Comparison of ENCODE assay signal across 7 cellular contexts in genomic region chr3:152440243-152440642, GRCh38.
DNase-seq lines count a peak whose midpoint lies in the region; ATAC-seq, FAIRE-seq and TF ChIP-seq lines count a peak whose summit lies in the region.
"Not testable (repeated sequence)": the region's sequence is repeated elsewhere in the genome, so short reads cannot be mapped to it uniquely, and the experiment has no call there.

No MANE protein-coding gene starts in this region.

- not testable (repeated sequence) for H3K27me3 ChIP-seq in CD4-positive, alpha-beta T cell (ENCODE audit: control insufficient read depth, insufficient read depth, low read length); K562 (ENCODE audit: control insufficient read depth in 2 of 2, insufficient read depth in 2 of 2, low read length in 2 of 2)

- not testable (repeated sequence) for TF ChIP-seq EP300 in K562 (IDR thresholded peaks at IDR 0.05; ENCODE audit: low read length)

- ATAC-seq in CD4-positive, alpha-beta T cell (ENCODE audit: poor library complexity); activated CD4-positive, alpha-beta T cell treated with anti-CD3 and anti-CD28 coated beads for 36 hours; activated T-cell treated with anti-CD3 and anti-CD28 coated beads, Interleukin-2, amount 50 U/mL, for 72 hours (replicated peaks in 1 of 2); K562; natural killer cell treated with Interleukin-12 subunit alpha and Interleukin-12 subunit beta and Interleukin-15 and Interleukin-18, amount 100 ng/mL, for 72 hours: not testable (repeated sequence)

- H3K9me3 Mint-ChIP-seq in CD4-positive, alpha-beta T cell; activated CD4-positive, alpha-beta T cell treated with anti-CD3 and anti-CD28 coated beads for 36 hours (ENCODE audit: low read depth); activated T-cell treated with anti-CD3 and anti-CD28 coated beads, Interleukin-2, amount 50 U/mL, for 72 hours; natural killer cell treated with Interleukin-12 subunit alpha and Interleukin-12 subunit beta and Interleukin-15 and Interleukin-18, amount 100 ng/mL, for 72 hours; stimulated activated naive CD8-positive, alpha-beta T cell treated with anti-CD3 and anti-CD28 coated beads, Interleukin-15, Interleukin-2, amounts not matched to agents 100 ng/mL and 50 ng/mL, for 24 hours: not testable (repeated sequence)

- 71% methylated on average over 4 of the region's 5 CpGs for WGBS in K562 (ENCODE audit: insufficient coverage, low coverage, missing lambda C conversion rate)

- TF ChIP-seq POLR2A in K562 (conservative IDR thresholded peaks at IDR 0.05): not testable (repeated sequence)

- H3K27ac Mint-ChIP-seq in CD4-positive, alpha-beta T cell: peak overlapping the region; percentile 31
- H3K27ac Mint-ChIP-seq in activated CD4-positive, alpha-beta T cell treated with anti-CD3 and anti-CD28 coated beads for 36 hours: peak overlapping the region; percentile 11
- H3K27ac Mint-ChIP-seq in activated T-cell treated with anti-CD3 and anti-CD28 coated beads, Interleukin-2, amount 50 U/mL, for 72 hours: peak overlapping the region; percentile 69
- H3K27ac Mint-ChIP-seq in natural killer cell treated with Interleukin-12 subunit alpha and Interleukin-12 subunit beta and Interleukin-15 and Interleukin-18, amount 100 ng/mL, for 72 hours: peak overlapping the region; percentile 23 to 53
- H3K27ac Mint-ChIP-seq in stimulated activated naive CD8-positive, alpha-beta T cell treated with anti-CD3 and anti-CD28 coated beads, Interleukin-15, Interleukin-2, amounts not matched to agents 100 ng/mL and 50 ng/mL, for 24 hours: peak overlapping the region; percentile 51

- TF ChIP-seq CTCF in CD4-positive, alpha-beta T cell (IDR thresholded peaks at IDR 0.05); K562 (IDR thresholded peaks at IDR 0.05 in 2 of 3, conservative IDR thresholded peaks at IDR 0.05 in 1 of 3; ENCODE audit: insufficient read depth in 2 of 3, low read depth in 1 of 3, low read length in 3 of 3): not testable (repeated sequence)

- not testable (repeated sequence) for H4K20me1 ChIP-seq in K562 (replicated peaks; ENCODE audit: control insufficient read depth, insufficient read depth, low read length)

- not testable (repeated sequence) for H3K9me3 ChIP-seq in CD4-positive, alpha-beta T cell (ENCODE audit: control insufficient read depth, low read length); K562 (replicated peaks; ENCODE audit: control insufficient read depth, insufficient read depth, low read depth, low read length)

- in situ Hi-C loops in K562 (cut with MboI): loop anchor here (10.0 kb wide), 1 partner anchor 265 kb away; no protein-coding TSS in a partner anchor

- FAIRE-seq in K562 (lab: Jason Lieb, UNC): not testable (repeated sequence)

- H3K4me3 ChIP-seq in K562: not testable (repeated sequence)

- H3K27me3 Mint-ChIP-seq in CD4-positive, alpha-beta T cell; activated CD4-positive, alpha-beta T cell treated with anti-CD3 and anti-CD28 coated beads for 36 hours; activated T-cell treated with anti-CD3 and anti-CD28 coated beads, Interleukin-2, amount 50 U/mL, for 72 hours (ENCODE audit: low read depth); natural killer cell treated with Interleukin-12 subunit alpha and Interleukin-12 subunit beta and Interleukin-15 and Interleukin-18, amount 100 ng/mL, for 72 hours; stimulated activated naive CD8-positive, alpha-beta T cell treated with anti-CD3 and anti-CD28 coated beads, Interleukin-15, Interleukin-2, amounts not matched to agents 100 ng/mL and 50 ng/mL, for 24 hours: not testable (repeated sequence)

- not testable (repeated sequence) for H3K9me1 ChIP-seq in K562 (ENCODE audit: control insufficient read depth, insufficient read depth, low read length)

- not testable (repeated sequence) for H3K9ac ChIP-seq in K562 (ENCODE audit: insufficient read depth in 1 of 2, low read depth in 2 of 2, low read length in 2 of 2)

- not testable (repeated sequence) for H3K27ac ChIP-seq in CD4-positive, alpha-beta T cell (ENCODE audit: low read depth, low read length); K562 (ENCODE audit: extremely low read depth, low read depth, low read length)

- not testable (repeated sequence) for DNase-seq in CD4-positive, alpha-beta T cell; activated CD4-positive, alpha-beta T cell treated with anti-CD3 and anti-CD28 coated beads for 36 hours; activated T-cell treated with anti-CD3 and anti-CD28 coated beads, Interleukin-2, amount 50 U/mL, for 72 hours; K562 (ENCODE audit: extremely low read depth in 1 of 4, low spot score in 3 of 4); natural killer cell treated with Interleukin-12 subunit alpha and Interleukin-12 subunit beta and Interleukin-15 and Interleukin-18, amount 100 ng/mL, for 72 hours (ENCODE audit: low spot score)
- peak; percentile 0 for DNase-seq in middle frontal gyrus (ENCODE audit: extremely low spot score, low spot score)

- not testable (repeated sequence) for TF ChIP-seq RAD21 in K562 (CRISPR knock-in tag; conservative IDR thresholded peaks at IDR 0.05 in 1 of 2, IDR thresholded peaks at IDR 0.05 in 1 of 2)

- not testable (repeated sequence) for H3K4me3 Mint-ChIP-seq in CD4-positive, alpha-beta T cell; activated CD4-positive, alpha-beta T cell treated with anti-CD3 and anti-CD28 coated beads for 36 hours; activated T-cell treated with anti-CD3 and anti-CD28 coated beads, Interleukin-2, amount 50 U/mL, for 72 hours; natural killer cell treated with Interleukin-12 subunit alpha and Interleukin-12 subunit beta and Interleukin-15 and Interleukin-18, amount 100 ng/mL, for 72 hours; stimulated activated naive CD8-positive, alpha-beta T cell treated with anti-CD3 and anti-CD28 coated beads, Interleukin-15, Interleukin-2, amounts not matched to agents 100 ng/mL and 50 ng/mL, for 24 hours

- CTCF ChIA-PET in CD4-positive, alpha-beta T cell (lab: Charles Lee): interaction anchor here (0.6 to 0.9 kb wide), 2 partner anchors 9 to 130 kb away, joined by 3 read pairs; no protein-coding TSS in a partner anchor
- CTCF ChIA-PET in activated CD4-positive, alpha-beta T cell treated with anti-CD3 and anti-CD28 coated beads for 36 hours (lab: Charles Lee): interaction anchor here (0.8 to 1.7 kb wide), 5 partner anchors 21 to 260 kb away, joined by 3 to 4 read pairs (median 3); no protein-coding TSS in a partner anchor
- CTCF ChIA-PET in K562 (lab: Yijun Ruan, JAX; ENCODE audit: low intra/inter-chr PET ratio): not testable (repeated sequence)

- peaks cover 76% of the 10 kb centered on the region for H3K36me3 Mint-ChIP-seq in CD4-positive, alpha-beta T cell (ENCODE audit: low read depth)
- peaks cover 45% of the 10 kb centered on the region for H3K36me3 Mint-ChIP-seq in activated CD4-positive, alpha-beta T cell treated with anti-CD3 and anti-CD28 coated beads for 36 hours (ENCODE audit: low read depth)
- peaks cover 4 to 20% of the 10 kb centered on the region in 2 donors for H3K36me3 Mint-ChIP-seq in activated T-cell treated with anti-CD3 and anti-CD28 coated beads, Interleukin-2, amount 50 U/mL, for 72 hours (ENCODE audit: insufficient read depth in 2 of 2)
- H3K36me3 Mint-ChIP-seq in natural killer cell treated with Interleukin-12 subunit alpha and Interleukin-12 subunit beta and Interleukin-15 and Interleukin-18, amount 100 ng/mL, for 72 hours: not testable (repeated sequence)
- peaks cover 54% of the 10 kb centered on the region for H3K36me3 Mint-ChIP-seq in stimulated activated naive CD8-positive, alpha-beta T cell treated with anti-CD3 and anti-CD28 coated beads, Interleukin-15, Interleukin-2, amounts not matched to agents 100 ng/mL and 50 ng/mL, for 24 hours (ENCODE audit: low read depth)

- intact Hi-C loops in CD4-positive, alpha-beta T cell (cut with DNase I, micrococcal nuclease): loop anchor here in 1 of 2 experiments (5.0 kb wide), 3 partner anchors 38 to 413 kb away; no protein-coding TSS in a partner anchor
- intact Hi-C loops in activated CD4-positive, alpha-beta T cell treated with anti-CD3 and anti-CD28 coated beads for 36 hours (cut with DNase I, micrococcal nuclease): loop anchor here (5.0 to 10.0 kb wide), 4 partner anchors 168 to 365 kb away; no protein-coding TSS in a partner anchor
- intact Hi-C loops in K562 (cut with micrococcal nuclease): loop anchor here (5.0 to 10.0 kb wide), 2 partner anchors 125 to 168 kb away; no protein-coding TSS in a partner anchor

- not testable (repeated sequence) for H3K4me1 ChIP-seq in K562 (replicated peaks in 1 of 2; ENCODE audit: control insufficient read depth in 2 of 2, insufficient read depth in 2 of 2, low read length in 2 of 2)

- BruUV-seq in K562 (replicated peaks; lab: Mats Ljungman, UMichigan): not testable (repeated sequence)

- H3K79me2 ChIP-seq in K562 (ENCODE audit: control insufficient read depth, insufficient read depth, low read length): peaks cover 99% of the 10 kb centered on the region

- not testable (repeated sequence) for H3K4me2 ChIP-seq in K562 (ENCODE audit: insufficient read depth, low read length)

- H2AFZ ChIP-seq in K562 (ENCODE audit: low read depth, low read length): not testable (repeated sequence)

- H3K4me1 Mint-ChIP-seq in CD4-positive, alpha-beta T cell (ENCODE audit: low read depth): peaks cover 88% of the 10 kb centered on the region
- peaks cover 77% of the 10 kb centered on the region for H3K4me1 Mint-ChIP-seq in activated CD4-positive, alpha-beta T cell treated with anti-CD3 and anti-CD28 coated beads for 36 hours
- H3K4me1 Mint-ChIP-seq in activated T-cell treated with anti-CD3 and anti-CD28 coated beads, Interleukin-2, amount 50 U/mL, for 72 hours (ENCODE audit: low read depth): peaks cover 89% of the 10 kb centered on the region
- peaks cover 55 to 71% of the 10 kb centered on the region in 2 donors for H3K4me1 Mint-ChIP-seq in natural killer cell treated with Interleukin-12 subunit alpha and Interleukin-12 subunit beta and Interleukin-15 and Interleukin-18, amount 100 ng/mL, for 72 hours (ENCODE audit: low read depth in 2 of 2)
- peaks cover 84% of the 10 kb centered on the region for H3K4me1 Mint-ChIP-seq in stimulated activated naive CD8-positive, alpha-beta T cell treated with anti-CD3 and anti-CD28 coated beads, Interleukin-15, Interleukin-2, amounts not matched to agents 100 ng/mL and 50 ng/mL, for 24 hours (ENCODE audit: low read depth)

- POLR2A ChIA-PET in CD4-positive, alpha-beta T cell (lab: Charles Lee): interaction anchor here (1.2 kb wide), 1 partner anchor 9 kb away, joined by 3 read pairs; no protein-coding TSS in a partner anchor
- POLR2A ChIA-PET in activated CD4-positive, alpha-beta T cell treated with anti-CD3 and anti-CD28 coated beads for 36 hours (lab: Charles Lee): not testable (repeated sequence)
- POLR2A ChIA-PET in K562 (lab: Yijun Ruan, JAX): interaction anchor here (0.8 to 1.8 kb wide), 2 partner anchors 8 to 9 kb away, joined by 3 to 4 read pairs; no protein-coding TSS in a partner anchor

- peaks cover 71% of the 10 kb centered on the region for H3K36me3 ChIP-seq in K562 (ENCODE audit: control insufficient read depth, insufficient read depth, low read length)

Comparison
In these comparisons a context has a peak if more than half of its experiments do, and no peak if none do; other contexts are left out.
1. H3K27ac Mint-ChIP-seq: peak in every context shown above with its lines; median percentile 69 in activated T-cell treated with anti-CD3 and anti-CD28 coated beads, Interleukin-2, amount 50 U/mL, for 72 hours; 51 in stimulated activated naive CD8-positive, alpha-beta T cell treated with anti-CD3 and anti-CD28 coated beads, Interleukin-15, Interleukin-2, amounts not matched to agents 100 ng/mL and 50 ng/mL, for 24 hours; 38 in natural killer cell treated with Interleukin-12 subunit alpha and Interleukin-12 subunit beta and Interleukin-15 and Interleukin-18, amount 100 ng/mL, for 72 hours; 31 in CD4-positive, alpha-beta T cell; 11 in activated CD4-positive, alpha-beta T cell treated with anti-CD3 and anti-CD28 coated beads for 36 hours.